11 cellular contexts compared by ENCODE assay signal in genomic region chr2:121148481-121148880, GRCh38.
"Had no signal": no experiment of that assay in that cellular context is flagged by ENCODE, and none has a peak within 500 bp of the region (broad histone marks: within the 10 kb centered on the region; RNA-seq: fewer than 3 reads in every experiment).

No MANE protein-coding gene starts in this region.

- FAIRE-seq: H1, H54 had no signal

- H2AFZ ChIP-seq: GM23248, GM23338 had no signal

- H3K4me1 ChIP-seq: HAP-1 had no signal

- H3K4me3 ChIP-seq: GM23248, GM23338, HAP-1 had no signal

- DNase-seq: GM23248, GOT3, H7, H9, HCEC 1CT, HFFc6 had no signal

- ATAC-seq: GM23338, HCT116 had no signal

- H3K36me3 ChIP-seq: HAP-1 had no signal

- H3K27ac ChIP-seq: GM23248 had no signal

- H3K9ac ChIP-seq: GM23248 had no signal

- H3K9me3 ChIP-seq: HAP-1 had no signal

- H3K4me2 ChIP-seq: GM23338 had no signal
